ENCODE assay signal across 8 cellular contexts in genomic region chr15:20356444-20357138, GRCh38.
A peak's percentile ranks its signal among the peaks of the same experiment; 100 is the strongest.
DNase-seq lines count a peak whose midpoint lies in the region; ATAC-seq and TF ChIP-seq lines count a peak whose summit lies in the region.

No MANE protein-coding gene starts in this region.

- H3K4me2 ChIP-seq in GM23338 = no peak overlapping the region

- H3F3A ChIP-seq in GM23338 (replicated peaks; ENCODE audit: low read depth) = no peaks in the 10 kb centered on the region

- no peaks in the 10 kb centered on the region for H3K79me2 ChIP-seq in GM23338 (replicated peaks; ENCODE audit: insufficient read depth)

- H3K4me1 Mint-ChIP-seq in CD4-positive, CD25-positive, alpha-beta regulatory T cell = peaks cover 0 to 16% (median 7%) of the 10 kb centered on the region in 4 donors
- no peaks in the 10 kb centered on the region for H3K4me1 Mint-ChIP-seq in GM23338

- peak overlapping the region in 2 of 4 donors; percentile 50 to 67 for H3K4me3 Mint-ChIP-seq in CD4-positive, CD25-positive, alpha-beta regulatory T cell
- H3K4me3 Mint-ChIP-seq in GM23338 = no peak overlapping the region

- H3K27ac Mint-ChIP-seq in CD4-positive, CD25-positive, alpha-beta regulatory T cell = peak overlapping the region; percentile 61 to 92 (median 82)
- no peak overlapping the region for H3K27ac Mint-ChIP-seq in GM23338

- no peaks in the 10 kb centered on the region for H3K36me3 Mint-ChIP-seq in CD4-positive, CD25-positive, alpha-beta regulatory T cell
- peaks cover 29% of the 10 kb centered on the region for H3K36me3 Mint-ChIP-seq in GM23338 (ENCODE audit: low read depth)

- no peaks in the 10 kb centered on the region for H4K20me1 ChIP-seq in GM23338 (replicated peaks; ENCODE audit: insufficient read depth)

- peak; percentile 52 to 73 for ATAC-seq in CD4-positive, CD25-positive, alpha-beta regulatory T cell (ENCODE audit: low read depth in 2 of 2)
- no peak; the same call in 2 of the 3 replicates for ATAC-seq in GM23338
- no peak for ATAC-seq in HG03025 (IDR thresholded peaks at IDR 0.05; ENCODE audit: low FRiP score, unreplicated experiment)

- H2AFZ ChIP-seq in GM23338 = no peak overlapping the region

- TF ChIP-seq CTCF in GM23338 (conservative IDR thresholded peaks at IDR 0.05; ENCODE audit: low read depth in 2 of 2) = peak; percentile 60 to 82

- no peak overlapping the region for H3K27ac ChIP-seq in CD4-positive, CD25-positive, alpha-beta regulatory T cell (ENCODE audit: insufficient read depth, low read length, poor library complexity, severe bottlenecking)
- no peak overlapping the region for H3K27ac ChIP-seq in GM23338 (ENCODE audit: low read depth)

- no peaks in the 10 kb centered on the region for H3K9me3 ChIP-seq in CD4-positive, CD25-positive, alpha-beta regulatory T cell (ENCODE audit: control insufficient read depth in 2 of 2, low read length in 2 of 2)

- no peak overlapping the region for H3K4me3 ChIP-seq in CD4-positive, CD25-positive, alpha-beta regulatory T cell (ENCODE audit: low read depth, low read length)
- H3K4me3 ChIP-seq in GM23338 = no peak overlapping the region

- peaks cover 8% of the 10 kb centered on the region for H3K4me1 ChIP-seq in CD4-positive, CD25-positive, alpha-beta regulatory T cell (ENCODE audit: control insufficient read depth, insufficient read depth, low read length, poor library complexity, severe bottlenecking)
- H3K4me1 ChIP-seq in GM23338 (ENCODE audit: insufficient read depth) = no peaks in the 10 kb centered on the region

- DNase-seq in CD4-positive, CD25-positive, alpha-beta regulatory T cell = peak; percentile 65 to 86 (median 79)
- DNase-seq in GM23338 (ENCODE audit: low spot score) (peak; percentile 64), RPMI8226 (peak; percentile 91), iPS-NIHi7 (ENCODE audit: extremely low spot score) (peak; percentile 54), foreskin melanocyte (no peak)
- peak; percentile 71 for DNase-seq in activated naive CD8-positive, alpha-beta T cell treated with anti-CD3 and anti-CD28 coated beads, Interleukin-2, amount 50 U/mL, for 16 hours (ENCODE audit: low read depth, low spot score)
- peak; percentile 87 for DNase-seq in stimulated activated CD4-positive, alpha-beta T cell treated with anti-CD3 and anti-CD28 coated beads, Interleukin-4, amount 100 ng/mL, for 24 hours

- peaks cover 0 to 3% (median 0%) of the 10 kb centered on the region in 7 donors for H3K9me3 Mint-ChIP-seq in CD4-positive, CD25-positive, alpha-beta regulatory T cell
- H3K9me3 Mint-ChIP-seq in GM23338 = no peaks in the 10 kb centered on the region

- no peaks in the 10 kb centered on the region for H3K27me3 ChIP-seq in CD4-positive, CD25-positive, alpha-beta regulatory T cell (ENCODE audit: control insufficient read depth, insufficient read depth, low read length)
- H3K27me3 ChIP-seq in GM23338 (ENCODE audit: insufficient read depth) = no peaks in the 10 kb centered on the region

- H3K9me2 ChIP-seq in GM23338 (ENCODE audit: insufficient read depth) = no peaks in the 10 kb centered on the region

- no peaks in the 10 kb centered on the region for H3K36me3 ChIP-seq in CD4-positive, CD25-positive, alpha-beta regulatory T cell (ENCODE audit: control insufficient read depth, insufficient read depth, low read length)
- H3K36me3 ChIP-seq in GM23338 (ENCODE audit: insufficient read depth) = peaks cover 12% of the 10 kb centered on the region

- peaks cover 6% of the 10 kb centered on the region for H3K27me3 Mint-ChIP-seq in CD4-positive, CD25-positive, alpha-beta regulatory T cell
- H3K27me3 Mint-ChIP-seq in GM23338 (ENCODE audit: insufficient read depth, low read depth, poor library complexity) = peaks cover 22% of the 10 kb centered on the region

TF ChIP-seq in GM23338, 12 proteins besides CTCF, POLR2A, EP300 and RAD21:
- TF ChIP-seq EZH2 (IDR thresholded peaks at IDR 0.05; ENCODE audit: low read depth, unreplicated experiment) (no peak), ZNF331 (CRISPR knock-in tag; IDR thresholded peaks at IDR 0.05; ENCODE audit: low read depth) (no peak)

Comparison
In these comparisons a context has a peak if more than half of its experiments do, and no peak if none do; other contexts are left out.
1. ATAC-seq: peak in CD4-positive, CD25-positive, alpha-beta regulatory T cell (2 of 2); none in GM23338 (single experiment) and HG03025 (single experiment).